ENCODE assay signal across 9 cellular contexts in genomic region chr1:41751804-41752513, GRCh38.
DNase-seq lines count a peak whose midpoint lies in the region; ATAC-seq lines count a peak whose summit lies in the region.
"Had no signal": no experiment of that assay in that cellular context is flagged by ENCODE, and none has a peak within 500 bp of the region (broad histone marks: within the 10 kb centered on the region; RNA-seq: fewer than 3 reads in every experiment).

No MANE protein-coding gene starts in this region.

- CTCF ChIA-PET in activated naive CD4-positive, alpha-beta T cell treated with anti-CD3 and anti-CD28 coated beads, Interleukin-2, amount 10 ng/mL, durations not matched to agents 7 days and 5 days (lab: Charles Lee) = interaction anchor here (1.0 to 1.1 kb wide), 2 partner anchors 10 to 55 kb away, joined by 3 read pairs; no protein-coding TSS in a partner anchor

- DNase-seq in activated naive CD4-positive, alpha-beta T cell treated with anti-CD3 and anti-CD28 coated beads, Interleukin-2, amount 10 ng/mL, durations not matched to agents 7 days and 5 days = no peak
- no peak for DNase-seq in activated naive CD4-positive, alpha-beta T cell (lab: John Stamatoyannopoulos, UW)
- DNase-seq in SKM-1 treated with dmso at 0.1 percent for 144 hours (lab: John Stamatoyannopoulos, UW; ENCODE audit: unreplicated experiment) = peak; percentile 83
- DNase-seq in left lobe of liver (ENCODE audit: low spot score) = no peak
- DNase-seq in NCI-H2171 (lab: John Stamatoyannopoulos, UW) = no peak
- no peak for DNase-seq in AG20443 (ENCODE audit: low spot score)
- no peak for DNase-seq in NCI-H1417 treated with DMSO at 0.1 percent for 48 hours (lab: John Stamatoyannopoulos, UW)

- no peak overlapping the region for H3K4me3 Mint-ChIP-seq in activated naive CD4-positive, alpha-beta T cell treated with anti-CD3 and anti-CD28 coated beads, Interleukin-2, amount 10 ng/mL, durations not matched to agents 7 days and 5 days

- peaks cover 7% of the 10 kb centered on the region for H3K36me3 Mint-ChIP-seq in activated naive CD4-positive, alpha-beta T cell treated with anti-CD3 and anti-CD28 coated beads, Interleukin-2, amount 10 ng/mL, durations not matched to agents 7 days and 5 days

- H3K27ac Mint-ChIP-seq in activated naive CD4-positive, alpha-beta T cell treated with anti-CD3 and anti-CD28 coated beads, Interleukin-2, amount 10 ng/mL, durations not matched to agents 7 days and 5 days = peak overlapping the region; percentile 91

- ATAC-seq in HG02970 (IDR thresholded peaks at IDR 0.05; ENCODE audit: low FRiP score, unreplicated experiment) (peak; percentile 39), left lobe of liver (peak; percentile 49)

- peaks cover 76% of the 10 kb centered on the region for H3K4me1 Mint-ChIP-seq in activated naive CD4-positive, alpha-beta T cell treated with anti-CD3 and anti-CD28 coated beads, Interleukin-2, amount 10 ng/mL, durations not matched to agents 7 days and 5 days

- H3K9me3 Mint-ChIP-seq in activated naive CD4-positive, alpha-beta T cell treated with anti-CD3 and anti-CD28 coated beads, Interleukin-2, amount 10 ng/mL, durations not matched to agents 7 days and 5 days = peaks cover 2% of the 10 kb centered on the region
- H3K9me3 Mint-ChIP-seq: activated naive CD4-positive, alpha-beta T cell treated with anti-CD3 and anti-CD28 coated beads, Interleukin-2, amount 50 U/mL, for 72 hours had no signal

- H3K27me3 Mint-ChIP-seq in activated naive CD4-positive, alpha-beta T cell treated with anti-CD3 and anti-CD28 coated beads, Interleukin-2, amount 10 ng/mL, durations not matched to agents 7 days and 5 days = no peaks in the 10 kb centered on the region
